ENCODE assay signal across 9 cellular contexts in the genomic region with DNA sequence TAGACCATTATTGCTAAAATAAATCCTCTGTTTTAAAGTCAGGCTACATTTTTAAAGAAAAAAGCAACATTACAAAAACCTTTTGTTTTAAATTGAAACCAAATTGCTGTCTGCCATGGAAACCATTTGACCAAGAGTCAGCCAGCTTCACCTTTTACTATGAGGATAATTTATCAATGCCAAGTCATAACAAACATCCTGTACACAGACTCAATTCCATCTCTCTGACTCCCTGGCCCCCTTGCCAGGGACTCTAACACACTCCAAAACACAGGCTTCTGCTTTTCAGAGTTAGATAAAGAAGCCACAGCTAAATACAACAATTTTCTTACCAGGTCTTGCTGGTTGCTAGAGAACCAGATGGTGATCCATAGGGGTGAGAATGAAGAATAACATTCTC.
DNase-seq lines count a peak whose midpoint lies in the region; ATAC-seq and TF ChIP-seq lines count a peak whose summit lies in the region.
"Had no signal": no experiment of that assay in that cellular context is flagged by ENCODE, and none has a peak within 500 bp of the region (broad histone marks: within the 10 kb centered on the region; RNA-seq: fewer than 3 reads in every experiment).

No MANE protein-coding gene starts in this region.

- H3K9me3 Mint-ChIP-seq in activated CD8-positive, alpha-beta memory T cell treated with anti-CD3 and anti-CD28 coated beads, Interleukin-2, amount 10 ng/mL, durations not matched to agents 7 days and 5 days (ENCODE audit: low read depth) = no peaks in the 10 kb centered on the region

- ATAC-seq in activated CD8-positive, alpha-beta memory T cell treated with anti-CD3 and anti-CD28 coated beads, Interleukin-2, amount 10 ng/mL, durations not matched to agents 7 days and 5 days = no peak

- no peaks in the 10 kb centered on the region for H3K36me3 Mint-ChIP-seq in activated CD8-positive, alpha-beta memory T cell treated with anti-CD3 and anti-CD28 coated beads, Interleukin-2, amount 10 ng/mL, durations not matched to agents 7 days and 5 days

- CTCF ChIA-PET in activated CD8-positive, alpha-beta memory T cell treated with anti-CD3 and anti-CD28 coated beads, Interleukin-2, amount 10 ng/mL, durations not matched to agents 7 days and 5 days (lab: Charles Lee) = no interaction called here

- peaks cover 21% of the 10 kb centered on the region for H3K4me1 ChIP-seq in skeletal muscle satellite cell (ENCODE audit: control insufficient read depth, insufficient read depth, low read length)

- TF ChIP-seq CTCF in fibroblast of the aortic adventitia (IDR thresholded peaks at IDR 0.05; ENCODE audit: insufficient read depth, low read length) (no peak), lower leg skin (IDR thresholded peaks at IDR 0.05) (no peak)

- H3K4me3 ChIP-seq in fibroblast of the aortic adventitia (ENCODE audit: low read depth, low read length) (peak overlapping the region; percentile 15), skeletal muscle satellite cell (ENCODE audit: low read length) (no peak overlapping the region), lower leg skin (ENCODE audit: low read depth, poor library complexity, severe bottlenecking) (no peak overlapping the region)

- H3K4me2 ChIP-seq in skeletal muscle satellite cell (ENCODE audit: low read length) = peak overlapping the region; percentile 34

- no peak overlapping the region for H3K4me3 Mint-ChIP-seq in activated CD8-positive, alpha-beta memory T cell treated with anti-CD3 and anti-CD28 coated beads, Interleukin-2, amount 10 ng/mL, durations not matched to agents 7 days and 5 days

- in situ Hi-C loops in SK-MEL-5 (cut with HindIII; ENCODE audit: low pct_unique_long_range_greater_than_20kb, low sequenced_read_pairs) = no loop called here

- peaks cover 3% of the 10 kb centered on the region for H3K36me3 ChIP-seq in skeletal muscle satellite cell (ENCODE audit: insufficient read depth, low read length)

- H3K4me1 Mint-ChIP-seq in activated CD8-positive, alpha-beta memory T cell treated with anti-CD3 and anti-CD28 coated beads, Interleukin-2, amount 10 ng/mL, durations not matched to agents 7 days and 5 days = no peaks in the 10 kb centered on the region

- DNase-seq in HCEC 1CT (peak; percentile 30), SK-MEL-5 (ENCODE audit: low read depth, low spot score) (peak; percentile 25), fibroblast of the aortic adventitia (ENCODE audit: low read depth) (peak; percentile 94), A172 (ENCODE audit: low spot score) (no peak), lower leg skin (ENCODE audit: low spot score in 2 of 2) (no peak)
- DNase-seq in activated CD8-positive, alpha-beta memory T cell treated with anti-CD3 and anti-CD28 coated beads, Interleukin-2, amount 10 ng/mL, durations not matched to agents 7 days and 5 days = no peak
- DNase-seq in activated CD4-positive, CD25-positive, alpha-beta regulatory T cell treated with anti-CD3 and anti-CD28 coated beads, Interleukin-2, amount 50 U/mL, for 72 hours = no peak
- DNase-seq: activated naive CD4-positive, alpha-beta T cell treated with anti-CD3 and anti-CD28 coated beads, Interleukin-2, amount 50 U/mL, for 16 hours had no signal

- intact Hi-C loops in lower leg skin (cut with DNase I; ENCODE audit: low total_unique reads) = no loop called here

- TF ChIP-seq POLR2A in lower leg skin (IDR thresholded peaks at IDR 0.05) = no peak

- no peaks in the 10 kb centered on the region for H3K27me3 ChIP-seq in skeletal muscle satellite cell (ENCODE audit: control insufficient read depth, insufficient read depth, low read length)

- no peak overlapping the region for H3K9ac ChIP-seq in skeletal muscle satellite cell (ENCODE audit: low read depth, low read length)

- no peaks in the 10 kb centered on the region for H3K9me3 ChIP-seq in skeletal muscle satellite cell (replicated peaks; ENCODE audit: low read length)

- peaks cover 82% of the 10 kb centered on the region for H3K27me3 Mint-ChIP-seq in activated CD8-positive, alpha-beta memory T cell treated with anti-CD3 and anti-CD28 coated beads, Interleukin-2, amount 10 ng/mL, durations not matched to agents 7 days and 5 days

- H3K27ac Mint-ChIP-seq in activated CD8-positive, alpha-beta memory T cell treated with anti-CD3 and anti-CD28 coated beads, Interleukin-2, amount 10 ng/mL, durations not matched to agents 7 days and 5 days = no peak overlapping the region

Comparison
In these comparisons a context has a peak if more than half of its experiments do, and no peak if none do; other contexts are left out.
1. DNase-seq: peak in HCEC 1CT (single experiment), SK-MEL-5 (single experiment) and fibroblast of the aortic adventitia (single experiment); none in activated CD8-positive, alpha-beta memory T cell treated with anti-CD3 and anti-CD28 coated beads, Interleukin-2, amount 10 ng/mL, durations not matched to agents 7 days and 5 days (single experiment), A172 (single experiment), activated CD4-positive, CD25-positive, alpha-beta regulatory T cell treated with anti-CD3 and anti-CD28 coated beads, Interleukin-2, amount 50 U/mL, for 72 hours (single experiment) and lower leg skin (0 of 2).